ENCODE assay signal across 22 cellular contexts in genomic region chr3:164360078-164360578, GRCh38.
"Had no signal": no experiment of that assay in that cellular context is flagged by ENCODE, and none has a peak within 500 bp of the region (broad histone marks: within the 10 kb centered on the region; RNA-seq: fewer than 3 reads in every experiment).

No MANE protein-coding gene starts in this region.

- H3K36me3 ChIP-seq: gastroesophageal sphincter, left ventricle myocardium inferior, pancreas had no signal

- H3K4me3 ChIP-seq: dorsolateral prefrontal cortex, gastroesophageal sphincter, left ventricle myocardium inferior, pancreas, smooth muscle cell had no signal

- H3K27me3 ChIP-seq: dorsolateral prefrontal cortex, gastroesophageal sphincter, pancreas had no signal

- H3K4me1 ChIP-seq: gastroesophageal sphincter, left ventricle myocardium inferior, pancreas had no signal

- H3K27ac Mint-ChIP-seq: naive B cell, nephron, progenitor cell of endocrine pancreas, type B pancreatic cell had no signal

- H3K9me3 Mint-ChIP-seq: nephron, type B pancreatic cell had no signal

- H3K36me3 Mint-ChIP-seq: naive B cell, type B pancreatic cell had no signal

- DNase-seq: cortex of kidney; dorsolateral prefrontal cortex; effector CD8-positive, alpha-beta T cell; foreskin fibroblast; glutamatergic neuron; kidney; left cardiac atrium; left ventricle myocardium inferior; mesendoderm; naive B cell; occipital lobe; pancreas; right cardiac atrium; stimulated activated CD4-positive, alpha-beta T cell treated with anti-CD3 and anti-CD28 coated beads, Interleukin-2, amount 100 ng/mL, for 48 hours; stimulated activated naive CD4-positive, alpha-beta T cell treated with Interleukin-2 at 50 U/mL for 16 hours had no signal

- H3K27ac ChIP-seq: dorsolateral prefrontal cortex, gastroesophageal sphincter, left ventricle myocardium inferior, pancreas had no signal

- H3K4me2 ChIP-seq: smooth muscle cell had no signal

- H3K9me3 ChIP-seq: gastroesophageal sphincter, left ventricle myocardium inferior, pancreas had no signal

- H3K27me3 Mint-ChIP-seq: naive B cell, progenitor cell of endocrine pancreas had no signal

- FAIRE-seq: kidney, pancreas, urothelium cell line had no signal

- ATAC-seq: esophagus mucosa, gastroesophageal sphincter, left cardiac atrium, pancreas, right cardiac atrium had no signal

- H3K4me1 Mint-ChIP-seq: naive B cell, nephron had no signal

- H3K4me3 Mint-ChIP-seq: nephron, type B pancreatic cell had no signal
